13 cellular contexts compared by ENCODE assay signal in the genomic region with DNA sequence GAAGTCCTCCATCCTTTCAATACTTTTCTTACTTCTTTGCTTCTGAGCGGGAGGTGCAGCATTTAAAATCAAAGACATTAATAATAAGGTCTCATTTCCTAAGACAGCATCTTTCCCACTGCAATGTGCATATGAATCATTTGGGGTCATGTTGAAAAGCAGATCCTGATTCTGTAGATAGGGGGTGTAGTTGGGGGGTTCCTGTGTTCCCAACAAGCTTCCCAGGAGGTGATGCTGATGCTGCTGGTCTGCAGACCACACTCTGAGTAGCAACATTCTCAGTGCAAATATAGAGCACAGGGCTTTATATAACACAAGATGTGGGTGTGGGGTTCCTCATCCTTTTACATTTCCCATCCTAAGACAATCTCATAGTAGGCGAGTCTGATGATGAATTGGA.
DNase-seq lines count a peak whose midpoint lies in the region; ATAC-seq, FAIRE-seq and TF ChIP-seq lines count a peak whose summit lies in the region.
"Had no signal": no experiment of that assay in that cellular context is flagged by ENCODE, and none has a peak within 500 bp of the region (broad histone marks: within the 10 kb centered on the region; RNA-seq: fewer than 3 reads in every experiment).

No MANE protein-coding gene starts in this region.

- 66 to 79% methylated on average over 2 of the region's 2 CpGs for WGBS in pancreas, 2 donors

- TF ChIP-seq CTCF in OCI-LY3 (IDR thresholded peaks at IDR 0.05; ENCODE audit: low read depth, low read length) (no peak), brain microvascular endothelial cell (IDR thresholded peaks at IDR 0.05; ENCODE audit: low read depth, low read length, missing control alignments) (peak; percentile 30), osteoblast (IDR thresholded peaks at IDR 0.05; ENCODE audit: extremely low read depth, low read depth, low read length) (no peak), pancreas (IDR thresholded peaks at IDR 0.05) (no peak), coronary artery (IDR thresholded peaks at IDR 0.05) (no peak)

- FAIRE-seq in pancreas (lab: Jason Lieb, UNC): no peak

- no peaks in the 10 kb centered on the region for H3K9me3 ChIP-seq in OCI-LY3 (ENCODE audit: insufficient read depth, low read length)
- H3K9me3 ChIP-seq in osteoblast (ENCODE audit: low read depth, low read length): no peaks in the 10 kb centered on the region
- H3K9me3 ChIP-seq in pancreas: no peaks in the 10 kb centered on the region
- H3K9me3 ChIP-seq: Caco-2, SJSA1 had no signal

- H3K4me1 ChIP-seq in ACC112 (ENCODE audit: control insufficient read depth, insufficient read depth, low read length, unreplicated experiment): peaks cover 18% of the 10 kb centered on the region
- H3K4me1 ChIP-seq in OCI-LY3 (ENCODE audit: low read length): peaks cover 4% of the 10 kb centered on the region; the same call in 1 of the 2 replicates
- peaks cover 14% of the 10 kb centered on the region for H3K4me1 ChIP-seq in osteoblast (ENCODE audit: insufficient read depth, low read length)
- no peaks in the 10 kb centered on the region for H3K4me1 ChIP-seq in pancreas
- H3K4me1 ChIP-seq: Caco-2, SJSA1 had no signal

- no peaks in the 10 kb centered on the region for H4K20me1 ChIP-seq in OCI-LY3 (ENCODE audit: insufficient read depth, low read length)
- H4K20me1 ChIP-seq in osteoblast (ENCODE audit: insufficient read depth, low read length): no peaks in the 10 kb centered on the region

- DNase-seq in brain microvascular endothelial cell (no peak), osteoblast (ENCODE audit: insufficient read length, low spot score, missing footprints) (no peak), pancreas (no peak), coronary artery (ENCODE audit: low spot score) (no peak)
- DNase-seq in stimulated activated CD4-positive, alpha-beta T cell treated with anti-CD3 and anti-CD28 coated beads, Interleukin-4, amount 100 ng/mL, for 1 hour: no peak
- DNase-seq: DMS153; NCI-H187; NK-92 treated with Interleukin-12 subunit alpha and Interleukin-12 subunit beta, amount 100 ng/mL, for 24 hours had no signal

- H3K27me3 ChIP-seq in ACC112 (ENCODE audit: insufficient read depth, low read length) (no peaks in the 10 kb centered on the region), OCI-LY3 (ENCODE audit: low read depth, low read length) (peaks cover 7% of the 10 kb centered on the region), brain microvascular endothelial cell (replicated peaks) (no peaks in the 10 kb centered on the region), osteoblast (ENCODE audit: insufficient read depth, low read length) (peaks cover 11% of the 10 kb centered on the region), pancreas (no peaks in the 10 kb centered on the region)
- H3K27me3 ChIP-seq: SJSA1 had no signal

- H3K36me3 ChIP-seq in ACC112 (ENCODE audit: insufficient read depth, low read length) (no peaks in the 10 kb centered on the region), OCI-LY3 (replicated peaks; ENCODE audit: low read depth, low read length) (no peaks in the 10 kb centered on the region), brain microvascular endothelial cell (replicated peaks) (no peaks in the 10 kb centered on the region), osteoblast (ENCODE audit: insufficient read depth, low read length) (no peaks in the 10 kb centered on the region), pancreas (no peaks in the 10 kb centered on the region)
- H3K36me3 ChIP-seq: SJSA1 had no signal

- H3K79me2 ChIP-seq in ACC112 (ENCODE audit: control insufficient read depth, insufficient read depth, low read length, unreplicated experiment) (no peaks in the 10 kb centered on the region), OCI-LY3 (ENCODE audit: low read length) (no peaks in the 10 kb centered on the region), osteoblast (ENCODE audit: insufficient read depth, low read length) (no peaks in the 10 kb centered on the region)

- intact Hi-C loops in pancreas (cut with DNase I): no loop called here

- in situ Hi-C loops in brain microvascular endothelial cell (cut with HindIII; ENCODE audit: low pct_ligation_motif_present, low sequenced_read_pairs): no loop called here

- H3K4me3 ChIP-seq in ACC112 (ENCODE audit: low read depth, low read length): peak overlapping the region; percentile 43
- no peak overlapping the region for H3K4me3 ChIP-seq in OCI-LY3 (ENCODE audit: low read length)
- H3K4me3 ChIP-seq in brain microvascular endothelial cell (ENCODE audit: low read depth, low read length): no peak overlapping the region
- no peak overlapping the region for H3K4me3 ChIP-seq in osteoblast (ENCODE audit: insufficient read depth, low read length)
- no peak overlapping the region for H3K4me3 ChIP-seq in pancreas
- no peak overlapping the region for H3K4me3 ChIP-seq in coronary artery
- H3K4me3 ChIP-seq: SJSA1 had no signal

- no peak overlapping the region for H3K9ac ChIP-seq in OCI-LY3 (ENCODE audit: low read length)

- H3K27ac ChIP-seq in ACC112 (ENCODE audit: low read depth, low read length) (no peak overlapping the region), OCI-LY3 (ENCODE audit: low read length) (no peak overlapping the region), brain microvascular endothelial cell (no peak overlapping the region), osteoblast (ENCODE audit: low read depth, low read length) (no peak overlapping the region), pancreas (no peak overlapping the region), coronary artery (no peak overlapping the region)
- H3K27ac ChIP-seq: SJSA1 had no signal

- peak overlapping the region; percentile 88 for H2AFZ ChIP-seq in ACC112 (ENCODE audit: low read length, unreplicated experiment)
- no peak overlapping the region for H2AFZ ChIP-seq in OCI-LY3 (ENCODE audit: low read depth, low read length)
- H2AFZ ChIP-seq in osteoblast (ENCODE audit: low read length): no peak overlapping the region

- H3K4me2 ChIP-seq in OCI-LY3 (ENCODE audit: low read length) (peak overlapping the region; percentile 28), osteoblast (ENCODE audit: insufficient read depth, low read length) (peak overlapping the region; percentile 56)

- no peak for ATAC-seq in pancreas
- no peak for ATAC-seq in GM18861 (IDR thresholded peaks at IDR 0.05; ENCODE audit: unreplicated experiment)
